8 cellular contexts compared by ENCODE assay signal in the genomic region with DNA sequence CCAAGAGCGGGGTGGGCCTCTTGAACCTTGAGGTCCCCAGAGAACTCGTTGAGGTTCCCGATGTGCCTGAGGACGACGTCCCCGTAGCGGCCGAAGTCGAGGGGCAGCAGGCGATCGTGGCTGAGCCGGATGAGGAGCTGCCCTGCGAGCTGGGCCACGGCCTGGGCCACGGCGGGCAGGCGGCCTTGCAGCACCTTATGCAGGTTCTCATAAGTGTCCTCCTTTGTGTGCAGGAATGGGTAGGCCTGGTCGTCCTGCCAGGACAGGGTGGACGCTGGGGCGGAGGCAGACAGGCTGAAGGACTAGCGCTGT.
A peak's percentile ranks its signal among the peaks of the same experiment; 100 is the strongest.
DNase-seq lines count a peak whose midpoint lies in the region; ATAC-seq and TF ChIP-seq lines count a peak whose summit lies in the region.

No MANE protein-coding gene starts in this region.

- H3K36me3 ChIP-seq in rectal smooth muscle tissue (ENCODE audit: control insufficient read depth, insufficient read depth, low read length) = no peaks in the 10 kb centered on the region

- DNase-seq in T-helper 1 cell (no peak), LNCaP clone FGC (ENCODE audit: low read depth) (no peak), NCI-H187 (lab: John Stamatoyannopoulos, UW) (no peak)
- DNase-seq in central memory CD8-positive, alpha-beta T cell (ENCODE audit: low spot score in 2 of 2) = no peak

- no peak for ATAC-seq in central memory CD8-positive, alpha-beta T cell (replicated peaks; ENCODE audit: extremely low read depth, poor library complexity, severe bottlenecking)
- ATAC-seq in GM18517 (IDR thresholded peaks at IDR 0.05; ENCODE audit: unreplicated experiment) (no peak), GM21717 (IDR thresholded peaks at IDR 0.05; ENCODE audit: unreplicated experiment) (no peak)

- peaks cover 45% of the 10 kb centered on the region for H3K4me1 Mint-ChIP-seq in T-helper 1 cell treated with Interleukin-12 subunit alpha and Interleukin-12 subunit beta and Interleukin-4 antibody, amounts not matched to agents 30 μg/mL and 1 μg/mL, for 36 hours (ENCODE audit: low read depth)
- peaks cover 33% of the 10 kb centered on the region for H3K4me1 Mint-ChIP-seq in central memory CD8-positive, alpha-beta T cell

- H3K4me3 ChIP-seq in LNCaP clone FGC (ENCODE audit: low read depth, low read length) = peak overlapping the region; percentile 70
- H3K4me3 ChIP-seq in rectal smooth muscle tissue (ENCODE audit: low read length) = peak overlapping the region; percentile 49

- H3K4me1 ChIP-seq in rectal smooth muscle tissue (ENCODE audit: control insufficient read depth, insufficient read depth, low read length) = no peaks in the 10 kb centered on the region

- no peak overlapping the region for H3K9ac ChIP-seq in rectal smooth muscle tissue (ENCODE audit: low read length)

- peak overlapping the region; percentile 75 for H3K4me3 Mint-ChIP-seq in T-helper 1 cell treated with Interleukin-12 subunit alpha and Interleukin-12 subunit beta and Interleukin-4 antibody, amounts not matched to agents 30 μg/mL and 1 μg/mL, for 36 hours
- H3K4me3 Mint-ChIP-seq in central memory CD8-positive, alpha-beta T cell = peak overlapping the region; percentile 73

- H3K36me3 Mint-ChIP-seq in T-helper 1 cell treated with Interleukin-12 subunit alpha and Interleukin-12 subunit beta and Interleukin-4 antibody, amounts not matched to agents 30 μg/mL and 1 μg/mL, for 36 hours (ENCODE audit: low read depth) = peaks cover 10% of the 10 kb centered on the region
- H3K36me3 Mint-ChIP-seq in central memory CD8-positive, alpha-beta T cell (ENCODE audit: insufficient read depth) = peaks cover 5% of the 10 kb centered on the region

- no peak overlapping the region for H3K27ac ChIP-seq in rectal smooth muscle tissue (ENCODE audit: low read depth, low read length)

- no peak overlapping the region for H3K27ac Mint-ChIP-seq in T-helper 1 cell treated with Interleukin-12 subunit alpha and Interleukin-12 subunit beta and Interleukin-4 antibody, amounts not matched to agents 30 μg/mL and 1 μg/mL, for 36 hours
- H3K27ac Mint-ChIP-seq in central memory CD8-positive, alpha-beta T cell (ENCODE audit: low read depth) = peak overlapping the region; percentile 38

- H3K27me3 ChIP-seq in rectal smooth muscle tissue (ENCODE audit: control insufficient read depth, insufficient read depth, low read length) = no peaks in the 10 kb centered on the region

- no peaks in the 10 kb centered on the region for H3K27me3 Mint-ChIP-seq in T-helper 1 cell treated with Interleukin-12 subunit alpha and Interleukin-12 subunit beta and Interleukin-4 antibody, amounts not matched to agents 30 μg/mL and 1 μg/mL, for 36 hours (ENCODE audit: low read depth)
- H3K27me3 Mint-ChIP-seq in central memory CD8-positive, alpha-beta T cell = no peaks in the 10 kb centered on the region

- no peak for TF ChIP-seq CTCF in LNCaP clone FGC (IDR thresholded peaks at IDR 0.05; ENCODE audit: control insufficient read depth, extremely low read depth, insufficient read depth)

- H3K9me3 Mint-ChIP-seq in T-helper 1 cell treated with Interleukin-12 subunit alpha and Interleukin-12 subunit beta and Interleukin-4 antibody, amounts not matched to agents 30 μg/mL and 1 μg/mL, for 36 hours = no peaks in the 10 kb centered on the region
- no peaks in the 10 kb centered on the region for H3K9me3 Mint-ChIP-seq in central memory CD8-positive, alpha-beta T cell
